Comparison of ENCODE assay signal across 9 cellular contexts in the genomic region with DNA sequence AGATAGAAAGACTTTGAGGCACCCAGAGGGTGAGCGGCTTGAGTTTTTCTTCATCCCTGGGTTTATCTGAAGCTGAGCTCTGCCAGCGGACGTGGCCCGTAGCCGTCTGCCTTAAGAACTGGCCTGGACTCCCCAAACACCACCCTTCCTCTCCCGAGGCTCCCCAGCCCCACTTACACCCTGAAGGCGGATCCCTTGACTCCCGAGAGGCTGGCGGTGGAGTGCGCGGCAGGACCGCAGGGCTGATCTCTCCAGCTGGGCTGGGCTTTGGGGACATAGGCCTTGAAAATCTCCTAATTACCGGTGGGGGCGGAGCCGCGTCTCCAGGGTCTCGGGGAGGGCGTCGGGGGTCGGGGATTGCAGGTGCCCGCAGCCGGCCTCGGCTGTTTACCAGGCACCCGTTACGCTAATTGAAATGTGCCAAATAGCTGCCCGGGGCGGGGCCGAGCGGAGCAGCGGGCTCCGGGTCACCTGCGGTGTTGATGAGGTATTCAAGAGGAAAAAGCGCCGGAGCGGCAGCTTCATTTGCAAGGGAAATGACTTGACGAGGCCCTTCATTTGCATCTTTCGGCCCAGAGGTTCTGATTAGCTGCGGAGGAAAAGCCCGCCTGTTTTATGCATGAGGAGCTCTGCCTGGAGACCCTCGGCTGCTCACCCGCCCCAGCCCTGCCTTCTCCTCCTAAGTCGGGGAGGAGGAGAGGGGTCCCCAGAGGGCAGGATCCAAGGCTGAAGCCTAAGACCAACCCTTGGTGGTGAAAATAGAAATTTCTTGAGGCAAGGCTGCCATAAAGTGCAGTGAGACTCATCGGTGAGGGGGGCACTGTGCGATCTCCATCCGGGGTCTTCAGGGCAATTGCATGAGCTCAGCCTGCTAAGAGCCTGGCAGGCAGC.
DNase-seq lines count a peak whose midpoint lies in the region; ATAC-seq, FAIRE-seq and TF ChIP-seq lines count a peak whose summit lies in the region.
"Had no signal": no experiment of that assay in that cellular context is flagged by ENCODE, and none has a peak within 500 bp of the region (broad histone marks: within the 10 kb centered on the region; RNA-seq: fewer than 3 reads in every experiment).

No MANE protein-coding gene starts in this region.

- no peak for TF ChIP-seq CTCF in astrocyte (IDR thresholded peaks at IDR 0.05; ENCODE audit: insufficient read depth, low read depth, low read length)

- peak overlapping the region; percentile 79 for H3K4me3 Mint-ChIP-seq in astrocyte (ENCODE audit: unreplicated experiment)

- peaks cover 12% of the 10 kb centered on the region for H3K27me3 ChIP-seq in astrocyte (ENCODE audit: insufficient read depth, low read length)

- H2AFZ ChIP-seq in astrocyte (ENCODE audit: low read depth, low read length), result peak overlapping the region; percentile 76

- H4K20me1 ChIP-seq in astrocyte (ENCODE audit: insufficient read depth, low read length), result no peaks in the 10 kb centered on the region

- no peak for FAIRE-seq in astrocyte (lab: Jason Lieb, UNC)

- no peaks in the 10 kb centered on the region for H3K79me2 ChIP-seq in astrocyte (ENCODE audit: insufficient read depth, low read length)

- peak overlapping the region; percentile 46 for H3K4me3 ChIP-seq in astrocyte (ENCODE audit: insufficient read depth, low read depth, low read length)

- no peaks in the 10 kb centered on the region for H3K36me3 Mint-ChIP-seq in astrocyte (ENCODE audit: low read depth, unreplicated experiment)

- no peak for ATAC-seq in HG02763 (IDR thresholded peaks at IDR 0.05; ENCODE audit: unreplicated experiment)
- no peak for ATAC-seq in GM18498 (IDR thresholded peaks at IDR 0.05; ENCODE audit: unreplicated experiment)

- no peak overlapping the region for H3K27ac Mint-ChIP-seq in astrocyte (ENCODE audit: unreplicated experiment)

- H3K4me1 ChIP-seq in astrocyte (ENCODE audit: insufficient read depth, low read length), result peaks cover 9% of the 10 kb centered on the region

- no peaks in the 10 kb centered on the region for H3K9me3 Mint-ChIP-seq in astrocyte (ENCODE audit: unreplicated experiment)

- DNase-seq in NCI-H2029 (lab: John Stamatoyannopoulos, UW), result peak; percentile 15
- DNase-seq in NCI-H2029 treated with DMSO at 0.1 percent for 48 hours (lab: John Stamatoyannopoulos, UW), result no peak
- DNase-seq in SHP77 treated with DMSO at 0.1 percent for 48 hours (lab: John Stamatoyannopoulos, UW), result peak; percentile 81
- DNase-seq in astrocyte (ENCODE audit: low read depth), result no peak
- peak; percentile 25 for DNase-seq in medulla oblongata (ENCODE audit: extremely low spot score)
- DNase-seq in stimulated activated CD8-positive, alpha-beta memory T cell treated with anti-CD3 and anti-CD28 coated beads, Interleukin-7, amount 100 ng/mL, for 24 hours (ENCODE audit: low read depth), result peak; percentile 14

- H3K9ac ChIP-seq in astrocyte (ENCODE audit: low read length), result peak overlapping the region; percentile 61

- H3K36me3 ChIP-seq in astrocyte (ENCODE audit: insufficient read depth, low read length), result no peaks in the 10 kb centered on the region

- no peaks in the 10 kb centered on the region for H3K4me1 Mint-ChIP-seq in astrocyte (ENCODE audit: low read depth, unreplicated experiment)

- H3K27me3 Mint-ChIP-seq in astrocyte (ENCODE audit: low read depth, unreplicated experiment), result peaks cover 65% of the 10 kb centered on the region

- no peaks in the 10 kb centered on the region for H3K9me3 ChIP-seq in astrocyte (ENCODE audit: insufficient read depth, low read depth, low read length)

- H3K4me2 ChIP-seq in astrocyte (ENCODE audit: low read length), result peak overlapping the region; percentile 95

- no peak overlapping the region for H3K27ac ChIP-seq in astrocyte (ENCODE audit: low read depth, low read length)
- H3K27ac ChIP-seq: 22Rv1 had no signal

Comparison
In these comparisons a context has a peak if more than half of its experiments do, and no peak if none do; other contexts are left out.
1. DNase-seq: peak in NCI-H2029 (single experiment), SHP77 treated with DMSO at 0.1 percent for 48 hours (single experiment), medulla oblongata (single experiment) and stimulated activated CD8-positive, alpha-beta memory T cell treated with anti-CD3 and anti-CD28 coated beads, Interleukin-7, amount 100 ng/mL, for 24 hours (single experiment); none in NCI-H2029 treated with DMSO at 0.1 percent for 48 hours (single experiment) and astrocyte (single experiment).